In the genomic region with DNA sequence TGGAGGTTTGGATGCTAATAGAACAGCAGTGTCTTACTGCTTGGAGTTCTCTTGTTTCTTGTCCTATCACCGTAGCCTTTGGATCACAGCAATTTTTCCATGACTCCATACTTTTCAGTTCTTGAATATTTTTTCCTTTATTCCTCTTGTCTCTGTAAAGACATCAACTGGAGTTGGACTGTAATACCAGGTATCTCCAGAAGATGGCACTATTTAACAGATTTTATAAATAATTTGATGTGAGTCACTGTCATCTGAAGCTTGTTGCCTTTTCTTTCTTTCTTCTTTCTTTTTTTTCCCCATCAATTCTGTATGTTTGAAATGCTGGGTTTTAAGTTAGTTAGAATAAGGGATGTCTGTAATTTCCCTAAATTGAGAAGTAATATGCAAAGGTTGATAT, we compare ENCODE assay signal across 9 cellular contexts. TPM values are rescaled to one million over a fixed set of nuclear protein-coding genes. Genes with fewer than 3 reads are reported as not detected.
DNase-seq lines count a peak whose midpoint lies in the region; ATAC-seq and TF ChIP-seq lines count a peak whose summit lies in the region.
"Had no signal": no experiment of that assay in that cellular context is flagged by ENCODE, and none has a peak within 500 bp of the region (broad histone marks: within the 10 kb centered on the region; RNA-seq: fewer than 3 reads in every experiment).

No MANE protein-coding gene starts in this region.

- BruUV-seq in Calu3 (replicated peaks; lab: Mats Ljungman, UMichigan): no TSS peak

- peak; percentile 71 for TF ChIP-seq RAD21 in SK-N-SH (IDR thresholded peaks at IDR 0.05; ENCODE audit: low read length)

- H3K79me2 ChIP-seq in SK-N-SH (ENCODE audit: insufficient read depth): no peaks in the 10 kb centered on the region

- H4K20me1 ChIP-seq in SK-N-SH (ENCODE audit: insufficient read depth): no peaks in the 10 kb centered on the region

- peaks cover 3% of the 10 kb centered on the region for H3F3A ChIP-seq in SK-N-SH (replicated peaks; ENCODE audit: insufficient read depth)

- no peak overlapping the region for H2AFZ ChIP-seq in SK-N-SH (ENCODE audit: low read depth)

- TF ChIP-seq CTCF in Calu3 (IDR thresholded peaks at IDR 0.05; ENCODE audit: unreplicated experiment) (peak; percentile 51), HFFc6 (IDR thresholded peaks at IDR 0.05) (peak; percentile 85), SK-N-SH (IDR thresholded peaks at IDR 0.05) (peak; percentile 80), gastroesophageal sphincter (IDR thresholded peaks at IDR 0.05) (peak; percentile 31 to 66 (median 62)), suprapubic skin (IDR thresholded peaks at IDR 0.05) (peak; percentile 12 to 30)

- H3K36me3 Mint-ChIP-seq in Calu3 (ENCODE audit: insufficient read depth, unreplicated experiment) (no peaks in the 10 kb centered on the region), HFFc6 (ENCODE audit: low read depth) (no peaks in the 10 kb centered on the region)

- H3K4me2 ChIP-seq in SK-N-SH: no peak overlapping the region

- intact Hi-C loops in Calu3 (cut with micrococcal nuclease; ENCODE audit: unreplicated experiment): loop anchor here (1.0 to 10.0 kb wide), 3 partner anchors 269 to 511 kb away; a partner anchor contains a TSS

- 7% methylated on average over 1 of the region's 1 CpG for WGBS in SK-N-SH (ENCODE audit: low lambda C conversion rate)
- WGBS in gastroesophageal sphincter (ENCODE audit: low coverage in 1 of 2), 2 donors: 20 to 25% methylated on average over 1 of the region's 1 CpG
- WGBS in suprapubic skin: 74% methylated on average over 1 of the region's 1 CpG

- H3K27ac Mint-ChIP-seq in Calu3 (ENCODE audit: unreplicated experiment) (no peak overlapping the region), HFFc6 (0 out of 2 replicates have a peak overlapping the region, but pooled peaks have one; percentile 24)
- H3K27ac Mint-ChIP-seq: naive thymus-derived CD8-positive, alpha-beta T cell had no signal

- H3K4me1 Mint-ChIP-seq in Calu3 (ENCODE audit: low read depth, unreplicated experiment) (no peaks in the 10 kb centered on the region), HFFc6 (ENCODE audit: low read depth) (peaks cover 16% of the 10 kb centered on the region)
- H3K4me1 Mint-ChIP-seq: naive thymus-derived CD8-positive, alpha-beta T cell had no signal

- peaks cover 13 to 20% of the 10 kb centered on the region in 2 experiments for H3K36me3 ChIP-seq in SK-N-SH (replicated peaks in 1 of 2; ENCODE audit: control insufficient read depth in 1 of 2, insufficient read depth in 2 of 2, low read length in 1 of 2)
- no peaks in the 10 kb centered on the region for H3K36me3 ChIP-seq in gastroesophageal sphincter
- H3K36me3 ChIP-seq in suprapubic skin: no peaks in the 10 kb centered on the region

- H3K9me3 ChIP-seq in SK-N-SH (no peaks in the 10 kb centered on the region), gastroesophageal sphincter (no peaks in the 10 kb centered on the region), suprapubic skin (no peaks in the 10 kb centered on the region)

- DNase-seq in Calu3: no peak
- peak; percentile 55 for DNase-seq in HFFc6
- DNase-seq in SK-N-SH: peak; percentile 18
- no peak for DNase-seq in suprapubic skin (ENCODE audit: low spot score in 2 of 2)

- POLR2A ChIA-PET in SK-N-SH (lab: Yijun Ruan, JAX): no interaction called here

- no peaks in the 10 kb centered on the region for H3K9me2 ChIP-seq in SK-N-SH

- no peaks in the 10 kb centered on the region for H3K9me3 Mint-ChIP-seq in Calu3 (ENCODE audit: low read depth, unreplicated experiment)
- H3K9me3 Mint-ChIP-seq in HFFc6: no peaks in the 10 kb centered on the region
- H3K9me3 Mint-ChIP-seq: naive thymus-derived CD8-positive, alpha-beta T cell had no signal

- no peak for TF ChIP-seq EP300 in SK-N-SH (IDR thresholded peaks at IDR 0.05; ENCODE audit: borderline replicate concordance in 1 of 2, low read depth in 1 of 2, low read length in 1 of 2)
- no peak for TF ChIP-seq EP300 in gastroesophageal sphincter (IDR thresholded peaks at IDR 0.05)
- TF ChIP-seq EP300 in suprapubic skin (IDR thresholded peaks at IDR 0.05): no peak

- H3K4me1 ChIP-seq in SK-N-SH (ENCODE audit: control insufficient read depth in 1 of 2, insufficient read depth in 2 of 2, low read depth in 1 of 2, low read length in 1 of 2): no peaks in the 10 kb centered on the region; a peak in 1 of 4 replicates
- no peaks in the 10 kb centered on the region for H3K4me1 ChIP-seq in gastroesophageal sphincter
- no peaks in the 10 kb centered on the region for H3K4me1 ChIP-seq in suprapubic skin

- TF ChIP-seq POLR2A in gastroesophageal sphincter (IDR thresholded peaks at IDR 0.05) (no peak), suprapubic skin (IDR thresholded peaks at IDR 0.05) (no peak)

- H3K9ac ChIP-seq in SK-N-SH: no peak overlapping the region

- H3K27ac ChIP-seq in SK-N-SH (ENCODE audit: low read depth in 2 of 2, low read length in 1 of 2): peak overlapping the region in 1 of 2 experiments; percentile 28; a peak in 1 of 4 replicates
- H3K27ac ChIP-seq in gastroesophageal sphincter: no peak overlapping the region
- no peak overlapping the region for H3K27ac ChIP-seq in suprapubic skin

- H3K4me3 Mint-ChIP-seq in Calu3 (ENCODE audit: low read depth, unreplicated experiment) (no peak overlapping the region), HFFc6 (no peak overlapping the region)
- H3K4me3 Mint-ChIP-seq: naive thymus-derived CD8-positive, alpha-beta T cell had no signal

- ATAC-seq in gastroesophageal sphincter (no peak), GM19463 (IDR thresholded peaks at IDR 0.05; ENCODE audit: unreplicated experiment) (no peak), HG02970 (IDR thresholded peaks at IDR 0.05; ENCODE audit: low FRiP score, unreplicated experiment) (no peak), HG02571 (IDR thresholded peaks at IDR 0.05; ENCODE audit: unreplicated experiment) (no peak)
- ATAC-seq: naive thymus-derived CD8-positive, alpha-beta T cell had no signal

- H3K27me3 Mint-ChIP-seq in Calu3 (ENCODE audit: unreplicated experiment) (no peaks in the 10 kb centered on the region), HFFc6 (ENCODE audit: insufficient read depth) (no peaks in the 10 kb centered on the region)
- H3K27me3 Mint-ChIP-seq: naive thymus-derived CD8-positive, alpha-beta T cell had no signal

- H3K27me3 ChIP-seq in SK-N-SH (ENCODE audit: insufficient read depth) (no peaks in the 10 kb centered on the region), gastroesophageal sphincter (no peaks in the 10 kb centered on the region), suprapubic skin (no peaks in the 10 kb centered on the region)

- CTCF ChIA-PET in Calu3 (lab: Charles Lee) (interaction anchor here (0.6 to 1.1 kb wide), 4 partner anchors 37 to 322 kb away, joined by 3 to 11 read pairs (median 4); no protein-coding TSS in a partner anchor), SK-N-SH (lab: Yijun Ruan, JAX) (interaction anchor here (0.6 to 2.0 kb wide), 26 partner anchors 9 to 539 kb away, joined by 3 to 21 read pairs (median 3); no protein-coding TSS in a partner anchor)

- H3K4me3 ChIP-seq in SK-N-SH (ENCODE audit: low read depth in 2 of 2, low read length in 1 of 2) (no peak overlapping the region), gastroesophageal sphincter (no peak overlapping the region), suprapubic skin (no peak overlapping the region)

TF ChIP-seq in SK-N-SH, 30 proteins besides CTCF, POLR2A, EP300 and RAD21:
- TF ChIP-seq SMC3 (IDR thresholded peaks at IDR 0.05; ENCODE audit: low read depth, low read length) (peak; percentile 44), MEF2A (IDR thresholded peaks at IDR 0.05; ENCODE audit: borderline replicate concordance, low read depth) (no peak), FOSL2 (IDR thresholded peaks at IDR 0.05; ENCODE audit: borderline replicate concordance, low read depth) (no peak; the same call in 1 of the 2 replicates), TAF1 (IDR thresholded peaks at IDR 0.05; ENCODE audit: borderline replicate concordance, low read depth, low read length) (no peak)

RNA-seq across cellular contexts. Expression of a gene that starts 24.1 kb away (rescaled TPM):
- total RNA-seq in Calu3 (2022): 64.8 and 75.0 TPM in 2 replicates
- 10 to 100 TPM; 42.0 to 51.8 (median 49.6) TPM for total RNA-seq in HFFc6 (2021; fragmentation: NEBNext Ultra II Directional; extraction: Animal tissue kit (Norgen Biotek cat#: 25700))
- polyA plus RNA-seq in SK-N-SH (2012; rRNA removed): 33.2 and 42.3 TPM in 2 replicates
- polyA plus RNA-seq in SK-N-SH (2012; cell fraction: cytosol; rRNA removed): 68.6 and 97.4 TPM in 2 replicates
- 10.2 and 20.3 TPM in 2 replicates for polyA plus RNA-seq in SK-N-SH (2012; cell fraction: nucleus; rRNA removed)
- total RNA-seq in gastroesophageal sphincter: 10 to 100 TPM in 1 of 4 donors, 1 to 10 TPM in 3; 6.7 to 12.5 (median 7.2) TPM
- total RNA-seq in suprapubic skin: 10 to 100 TPM in 1 of 4 donors, 1 to 10 TPM in 3; 5.0 to 12.8 (median 7.2) TPM

Comparison
In these comparisons a context has a peak if more than half of its experiments do, and no peak if none do; other contexts are left out.
1. DNase-seq: peak in HFFc6 (single experiment) and SK-N-SH (single experiment); none in Calu3 (single experiment) and suprapubic skin (0 of 2).
2. CTCF ChIP-seq: peak in every context shown above with its lines; median percentile 85 in HFFc6; 80 in SK-N-SH; 62 in gastroesophageal sphincter; 51 in Calu3; 21 in suprapubic skin.